ENCODE assay signal across 1 cellular context in genomic region chr10:106825996-106826395, GRCh38.
TF ChIP-seq lines count a peak whose summit lies in the region.

No MANE protein-coding gene starts in this region.

TF ChIP-seq in GM23338, 12 proteins besides CTCF, POLR2A, EP300 and RAD21 (continued from another document):
- no peak for TF ChIP-seq ZNF462 (CRISPR knock-in tag; IDR thresholded peaks at IDR 0.05)
- no peak for TF ChIP-seq POLR2AphosphoS5 (IDR thresholded peaks at IDR 0.05; ENCODE audit: low read depth)
- TF ChIP-seq NANOG (IDR thresholded peaks at IDR 0.05; ENCODE audit: borderline replicate concordance) = no peak
- no peak for TF ChIP-seq REST (IDR thresholded peaks at IDR 0.05; ENCODE audit: unreplicated experiment)
- TF ChIP-seq JUNB (IDR thresholded peaks at IDR 0.05; ENCODE audit: unreplicated experiment) = no peak
- no peak for TF ChIP-seq CREB1 (CRISPR knock-in tag; IDR thresholded peaks at IDR 0.05; ENCODE audit: low read depth)
- no peak for TF ChIP-seq EZH2 (IDR thresholded peaks at IDR 0.05; ENCODE audit: low read depth, unreplicated experiment)
- no peak for TF ChIP-seq ETS1 (IDR thresholded peaks at IDR 0.05)
- no peak for TF ChIP-seq ZNF114 (CRISPR knock-in tag; IDR thresholded peaks at IDR 0.05)
